Comparison of ENCODE assay signal across 12 cellular contexts in genomic region chr12:29591140-29592020, GRCh38.
DNase-seq lines count a peak whose midpoint lies in the region; ATAC-seq, FAIRE-seq and TF ChIP-seq lines count a peak whose summit lies in the region.
"Had no signal": no experiment of that assay in that cellular context is flagged by ENCODE, and none has a peak within 500 bp of the region (broad histone marks: within the 10 kb centered on the region; RNA-seq: fewer than 3 reads in every experiment).

No MANE protein-coding gene starts in this region.

- TF ChIP-seq POLR2A in H1 (IDR thresholded peaks at IDR 0.05; ENCODE audit: control extremely low read depth in 1 of 2, low read depth in 2 of 2, low read length in 2 of 2) (no peak), esophagus muscularis mucosa (IDR thresholded peaks at IDR 0.05; ENCODE audit: low read depth) (no peak)

- TF ChIP-seq RAD21 in H1 (IDR thresholded peaks at IDR 0.05 in 1 of 2, conservative IDR thresholded peaks at IDR 0.05 in 1 of 2; ENCODE audit: low read depth in 2 of 2, low read length in 2 of 2): peak; percentile 59 to 65

- H3K4me2 ChIP-seq in H1 (ENCODE audit: insufficient read depth in 1 of 2, low read depth in 2 of 2, low read length in 2 of 2): peak overlapping the region; percentile 63 to 64

- H3K9ac ChIP-seq in H1 (replicated peaks in 1 of 4; ENCODE audit: extremely low read depth in 1 of 4, low read depth in 3 of 4, low read length in 3 of 4): 0 out of 7 replicates have a peak overlapping the region, but pooled peaks of 1 of the 4 experiments have one; percentile 8

- TF ChIP-seq CTCF in H1 (IDR thresholded peaks at IDR 0.05; ENCODE audit: control extremely low read depth in 1 of 3, insufficient read depth in 1 of 3, low read depth in 1 of 3, low read length in 3 of 3): peak; percentile 46 to 80 (median 57)
- no peak for TF ChIP-seq CTCF in esophagus muscularis mucosa (IDR thresholded peaks at IDR 0.05)

- TF ChIP-seq EP300 in H1 (IDR thresholded peaks at IDR 0.05; ENCODE audit: borderline replicate concordance in 1 of 2, low read depth in 2 of 2, low read length in 2 of 2): no peak
- TF ChIP-seq EP300 in esophagus muscularis mucosa (IDR thresholded peaks at IDR 0.05): no peak

- no peak overlapping the region for H3K56ac ChIP-seq in H1 (replicated peaks; ENCODE audit: insufficient read length, low read depth, low read length)

- WGBS in H1 (ENCODE audit: extremely low coverage in 1 of 2, insufficient coverage in 1 of 2, insufficient read length in 1 of 2, insufficient replicate concordance in 2 of 2, low coverage in 1 of 2, low lambda C conversion rate in 2 of 2, missing lambda C conversion rate in 1 of 2), 2 experiments: 11% methylated on average over 11 of the region's 11 CpGs; no CpG with 5 or more reads in 1 of the 2 experiments
- WGBS in esophagus muscularis mucosa: 74% methylated on average over 11 of the region's 11 CpGs

- peak overlapping the region; percentile 77 for H4K91ac ChIP-seq in H1 (replicated peaks; ENCODE audit: insufficient read length, low read length)

- no peaks in the 10 kb centered on the region for H4K20me1 ChIP-seq in H1 (replicated peaks in 1 of 2; ENCODE audit: control insufficient read depth in 1 of 2, insufficient read depth in 2 of 2, low read length in 2 of 2)

- no peak overlapping the region for H4K5ac ChIP-seq in H1 (ENCODE audit: insufficient read length, low read depth, low read length)

- H3K9me3 ChIP-seq in H1 (ENCODE audit: insufficient read depth in 2 of 2, low read depth in 1 of 2, low read length in 1 of 2): no peaks in the 10 kb centered on the region
- H3K9me3 ChIP-seq in esophagus muscularis mucosa: no peaks in the 10 kb centered on the region
- H3K9me3 ChIP-seq: upper lobe of left lung had no signal

- H3K36me3 ChIP-seq in H1 (ENCODE audit: control insufficient read depth in 2 of 4, insufficient read depth in 4 of 4, low read length in 3 of 4) (no peaks in the 10 kb centered on the region), esophagus muscularis mucosa (peaks cover 0 to 16% (median 6%) of the 10 kb centered on the region in 4 donors)
- H3K36me3 ChIP-seq: upper lobe of left lung had no signal

- H3K23me2 ChIP-seq in H1 (ENCODE audit: low read depth, low read length): no peaks in the 10 kb centered on the region

- H3K27me3 ChIP-seq in H1 (replicated peaks in 1 of 4; ENCODE audit: control insufficient read depth in 3 of 4, extremely low read depth in 1 of 4, insufficient read depth in 3 of 4, low read length in 3 of 4) (no peaks in the 10 kb centered on the region; a peak in 1 of 7 replicates), esophagus muscularis mucosa (no peaks in the 10 kb centered on the region)
- H3K27me3 ChIP-seq: upper lobe of left lung had no signal

- H3K18ac ChIP-seq in H1 (ENCODE audit: extremely low read depth, low read length): peak overlapping the region; percentile 80

- H3K79me2 ChIP-seq in H1 (ENCODE audit: control insufficient read depth in 1 of 2, insufficient read depth in 2 of 2, low read length in 2 of 2): no peaks in the 10 kb centered on the region

- H3K4me1 ChIP-seq in H1 (replicated peaks in 1 of 4; ENCODE audit: control insufficient read depth in 3 of 4, insufficient read depth in 4 of 4, low read length in 3 of 4) (peaks cover 0 to 6% (median 4%) of the 10 kb centered on the region in 4 experiments; a peak in 5 of 7 replicates), esophagus muscularis mucosa (peaks cover 0 to 8% (median 0%) of the 10 kb centered on the region in 4 donors)

- peak overlapping the region; percentile 95 for H2BK12ac ChIP-seq in H1 (ENCODE audit: low read depth, low read length)

- intact Hi-C loops in Right ventricle myocardium superior (cut with DNase I): no loop called here
- intact Hi-C loops in cardiac septum (cut with DNase I): no loop called here
- intact Hi-C loops in esophagus muscularis mucosa (cut with DNase I): no loop called here

- H2AFZ ChIP-seq in H1 (ENCODE audit: low read length): peak overlapping the region; percentile 83; the same call in 1 of the 2 replicates

- H3K27ac ChIP-seq in H1 (ENCODE audit: low read depth, low read length): peak overlapping the region; percentile 13; the same call in 1 of the 2 replicates
- no peak overlapping the region for H3K27ac ChIP-seq in esophagus muscularis mucosa (replicated peaks in 1 of 4)

- CTCF ChIA-PET in H1 (lab: Charles Lee; ENCODE audit: partially characterized antibody): interaction anchor here (0.9 to 2.4 kb wide), 6 partner anchors 7 to 45 kb away, joined by 3 to 12 read pairs (median 4); no protein-coding TSS in a partner anchor

- no peak for DNase-seq in Right ventricle myocardium superior
- no peak for DNase-seq in cardiac septum (ENCODE audit: low spot score)
- peak in 1 of 2 experiments; percentile 52 for DNase-seq in H1 (ENCODE audit: low read depth in 1 of 2, low spot score in 2 of 2)
- peak; percentile 9 for DNase-seq in kidney tubule cell (ENCODE audit: low spot score)
- DNase-seq in esophagus muscularis mucosa (ENCODE audit: extremely low spot score): no peak
- no peak for DNase-seq in NCI-H1694 (lab: John Stamatoyannopoulos, UW)
- DNase-seq: activated T-cell treated with anti-CD3 and anti-CD28 coated beads for 4 hours, NCI-H2107, upper lobe of left lung had no signal

- no peak overlapping the region for H2BK15ac ChIP-seq in H1 (ENCODE audit: low read length)

- peak; percentile 91 for ATAC-seq in Right ventricle myocardium superior (ENCODE audit: poor library complexity)
- ATAC-seq in SK-N-SH treated with all-trans-retinoic acid at 6 μM for 48 hours: no peak
- no peak for ATAC-seq in HG02798 (IDR thresholded peaks at IDR 0.05; ENCODE audit: poor library complexity, unreplicated experiment)

- H2BK120ac ChIP-seq in H1 (replicated peaks; ENCODE audit: low read depth, low read length): peak overlapping the region; percentile 10

- no peak overlapping the region for H4K8ac ChIP-seq in H1 (ENCODE audit: extremely low read depth, insufficient read depth, low read length)

- H2BK5ac ChIP-seq in H1 (ENCODE audit: low read depth, low read length): peak overlapping the region; percentile 94; the same call in 1 of the 2 replicates

- POLR2A ChIA-PET in H1 (lab: Charles Lee; ENCODE audit: partially characterized antibody): interaction anchor here (1.1 kb wide), 1 partner anchor 10 kb away, joined by 3 read pairs; no protein-coding TSS in a partner anchor

- H3K4ac ChIP-seq in H1 (replicated peaks; ENCODE audit: insufficient read length, low read depth, low read length): no peak overlapping the region

- no peak overlapping the region for H3K14ac ChIP-seq in H1 (ENCODE audit: insufficient read length)

- H3K4me3 ChIP-seq in H1 (ENCODE audit: extremely low read depth in 1 of 4, insufficient read depth in 2 of 4, low read depth in 3 of 4, low read length in 4 of 4) (peak overlapping the region in 1 of 4 experiments; percentile 33; a peak in 3 of 8 replicates), esophagus muscularis mucosa (no peak overlapping the region)
- H3K4me3 ChIP-seq: upper lobe of left lung had no signal

- H3K23ac ChIP-seq in H1 (ENCODE audit: insufficient read length): no peak overlapping the region

- H2BK20ac ChIP-seq in H1 (ENCODE audit: low read length): peak overlapping the region; percentile 90; the same call in 1 of the 2 replicates

- peak; percentile 96 for FAIRE-seq in H1 (lab: Jason Lieb, UNC)
- FAIRE-seq: GM12891 had no signal

- no peaks in the 10 kb centered on the region for H3K79me1 ChIP-seq in H1 (ENCODE audit: low read depth, low read length)

- H2AK5ac ChIP-seq in H1 (ENCODE audit: low read depth, low read length): peak overlapping the region; percentile 18; the same call in 1 of the 2 replicates

TF ChIP-seq in H1, 55 proteins besides CTCF, POLR2A, EP300 and RAD21 (continues in another document):
- TF ChIP-seq KDM4A (IDR thresholded peaks at IDR 0.05; ENCODE audit: low read depth, low read length, severe bottlenecking) (no peak), CTBP2 (IDR thresholded peaks at IDR 0.05; ENCODE audit: borderline replicate concordance, insufficient read depth, insufficient read length, low read length) (no peak), SP2 (IDR thresholded peaks at IDR 0.05; ENCODE audit: low read length) (no peak), EZH2 (IDR thresholded peaks at IDR 0.05; ENCODE audit: low read depth, low read length, severe bottlenecking) (no peak), CEBPB (IDR thresholded peaks at IDR 0.05; ENCODE audit: low read depth, low read length) (peak; percentile 80), TAF1 (IDR thresholded peaks at IDR 0.05; ENCODE audit: low read depth, low read length) (no peak), SP1 (IDR thresholded peaks at IDR 0.05; ENCODE audit: low read depth, low read length) (no peak; the same call in 1 of the 2 replicates), MAFK (IDR thresholded peaks at IDR 0.05; ENCODE audit: low read depth, low read length) (no peak), POLR2AphosphoS5 (IDR thresholded peaks at IDR 0.05; ENCODE audit: low read depth, low read length) (no peak)
- TF ChIP-seq, protein P1, sequence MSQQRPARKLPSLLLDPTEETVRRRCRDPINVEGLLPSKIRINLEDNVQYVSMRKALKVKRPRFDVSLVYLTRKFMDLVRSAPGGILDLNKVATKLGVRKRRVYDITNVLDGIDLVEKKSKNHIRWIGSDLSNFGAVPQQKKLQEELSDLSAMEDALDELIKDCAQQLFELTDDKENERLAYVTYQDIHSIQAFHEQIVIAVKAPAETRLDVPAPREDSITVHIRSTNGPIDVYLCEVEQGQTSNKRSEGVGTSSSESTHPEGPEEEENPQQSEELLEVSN (IDR thresholded peaks at IDR 0.05): peak; percentile 90

TF ChIP-seq in SK-N-SH treated with all-trans-retinoic acid at 6 μM for 48 hours, 23 proteins besides CTCF, POLR2A, EP300 and RAD21 (continues in another document):
- no peak for TF ChIP-seq OSR1 (CRISPR knock-in tag; IDR thresholded peaks at IDR 0.05)
- TF ChIP-seq PATZ1 (CRISPR knock-in tag; IDR thresholded peaks at IDR 0.05; ENCODE audit: borderline replicate concordance): no peak

Comparison
In these comparisons a context has a peak if more than half of its experiments do, and no peak if none do; other contexts are left out.
1. CTCF ChIP-seq: peak in H1 (3 of 3); none in esophagus muscularis mucosa (0 of 3).